1 cellular context compared by ENCODE assay signal in genomic region chr3:4772171-4772804, GRCh38.
TF ChIP-seq lines count a peak whose summit lies in the region.

No MANE protein-coding gene starts in this region.

TF ChIP-seq in GM23338, 12 proteins besides CTCF, POLR2A, EP300 and RAD21 (continued from another document):
- TF ChIP-seq REST (IDR thresholded peaks at IDR 0.05; ENCODE audit: unreplicated experiment) (no peak), EZH2phosphoT487 (IDR thresholded peaks at IDR 0.05; ENCODE audit: unreplicated experiment) (no peak), ETS1 (IDR thresholded peaks at IDR 0.05) (no peak)
